ENCODE assay signal across 13 cellular contexts in genomic region chr7:16466087-16466472, GRCh38. TPM values are rescaled to one million over a fixed set of nuclear protein-coding genes. Genes with fewer than 3 reads are reported as not detected.
A peak's percentile ranks its signal among the peaks of the same experiment; 100 is the strongest.
DNase-seq lines count a peak whose midpoint lies in the region; ATAC-seq and TF ChIP-seq lines count a peak whose summit lies in the region.
"Had no signal": no experiment of that assay in that cellular context is flagged by ENCODE, and none has a peak within 500 bp of the region (broad histone marks: within the 10 kb centered on the region; RNA-seq: fewer than 3 reads in every experiment).

No MANE protein-coding gene starts in this region.

- H3K27me3 ChIP-seq in GM23248 (replicated peaks; ENCODE audit: insufficient read depth): no peaks in the 10 kb centered on the region
- H3K27me3 ChIP-seq in kidney epithelial cell (ENCODE audit: control insufficient read depth, insufficient read depth, low read length): no peaks in the 10 kb centered on the region
- no peaks in the 10 kb centered on the region for H3K27me3 ChIP-seq in sigmoid colon
- H3K27me3 ChIP-seq in Peyer's patch: no peaks in the 10 kb centered on the region
- H3K27me3 ChIP-seq in MM.1S (replicated peaks; ENCODE audit: insufficient read depth, low read length): no peaks in the 10 kb centered on the region
- H3K27me3 ChIP-seq: tibial artery had no signal

- H3K4me1 ChIP-seq in GM23248 (ENCODE audit: insufficient read depth) (0 out of 2 replicates have a peak, but pooled peaks cover 4% of the 10 kb centered on the region), sigmoid colon (peaks cover 0 to 13% (median 4%) of the 10 kb centered on the region in 4 donors), Peyer's patch (no peaks in the 10 kb centered on the region), MM.1S (ENCODE audit: low read length) (no peaks in the 10 kb centered on the region)

- no peaks in the 10 kb centered on the region for H4K20me1 ChIP-seq in GM23248 (ENCODE audit: insufficient read depth)
- no peaks in the 10 kb centered on the region for H4K20me1 ChIP-seq in MM.1S (ENCODE audit: insufficient read depth, low read length)

- DNase-seq in GM23248 (no peak), astrocyte of the spinal cord (ENCODE audit: low read depth, low spot score) (no peak), kidney epithelial cell (ENCODE audit: low read depth) (no peak), sigmoid colon (no peak), Peyer's patch (no peak), MM.1S (no peak)
- DNase-seq: activated CD4-positive, alpha-beta memory T cell treated with anti-CD3 and anti-CD28 coated beads for 36 hours; NCI-H1417; NCI-H82; T-helper 1 cell; tibial artery had no signal

- peak overlapping the region; percentile 81 for H2AFZ ChIP-seq in GM23248
- no peak overlapping the region for H2AFZ ChIP-seq in MM.1S (ENCODE audit: low read length)

- no peak for TF ChIP-seq EP300 in sigmoid colon (IDR thresholded peaks at IDR 0.05)

- H3K27ac ChIP-seq in GM23248: no peak overlapping the region
- peak overlapping the region in 3 of 4 donors; percentile 24 to 74 (median 70) for H3K27ac ChIP-seq in sigmoid colon
- peak overlapping the region in 1 of 4 donors; percentile 60 for H3K27ac ChIP-seq in Peyer's patch
- H3K27ac ChIP-seq in MM.1S (ENCODE audit: low read length): no peak overlapping the region
- H3K27ac ChIP-seq: tibial artery had no signal

- H3K4me2 ChIP-seq in GM23248 (ENCODE audit: unreplicated experiment) (peak overlapping the region; percentile 75), MM.1S (ENCODE audit: low read depth, low read length) (no peak overlapping the region)

- H3K4me3 ChIP-seq in GM23248: peak overlapping the region; percentile 66
- peak overlapping the region; percentile 27 for H3K4me3 ChIP-seq in astrocyte of the spinal cord (ENCODE audit: low read depth, low read length)
- peak overlapping the region; percentile 16 for H3K4me3 ChIP-seq in kidney epithelial cell (ENCODE audit: low read depth, low read length)
- H3K4me3 ChIP-seq in sigmoid colon: peak overlapping the region; percentile 3 to 42 (median 26)
- H3K4me3 ChIP-seq in Peyer's patch: peak overlapping the region in 2 of 4 donors; percentile 11 to 36
- no peak overlapping the region for H3K4me3 ChIP-seq in MM.1S (ENCODE audit: low read length)

- TF ChIP-seq CTCF in astrocyte of the spinal cord (IDR thresholded peaks at IDR 0.05; ENCODE audit: low read depth, low read length) (no peak), kidney epithelial cell (IDR thresholded peaks at IDR 0.05; ENCODE audit: insufficient read depth, low read length, poor library complexity, severe bottlenecking) (no peak), sigmoid colon (IDR thresholded peaks at IDR 0.05) (no peak), Peyer's patch (IDR thresholded peaks at IDR 0.05) (no peak), MM.1S (IDR thresholded peaks at IDR 0.05; ENCODE audit: low read length) (no peak)

- no peak overlapping the region for H3K9ac ChIP-seq in GM23248
- no peak overlapping the region for H3K9ac ChIP-seq in MM.1S (ENCODE audit: low read length)

- in situ Hi-C loops in GM23248 (cut with MboI): no loop called here
- in situ Hi-C loops in astrocyte of the spinal cord (cut with HindIII; ENCODE audit: low sequenced_read_pairs): no loop called here

- no peaks in the 10 kb centered on the region for H3K79me2 ChIP-seq in GM23248 (ENCODE audit: insufficient read depth)
- no peaks in the 10 kb centered on the region for H3K79me2 ChIP-seq in MM.1S (ENCODE audit: low read length)

- H3F3A ChIP-seq in GM23248 (ENCODE audit: insufficient read depth) (no peaks in the 10 kb centered on the region), MM.1S (ENCODE audit: insufficient read depth, low read length) (no peaks in the 10 kb centered on the region)

- intact Hi-C loops in sigmoid colon (cut with DNase I): no loop called here

- TF ChIP-seq POLR2A in sigmoid colon (IDR thresholded peaks at IDR 0.05) (no peak), Peyer's patch (IDR thresholded peaks at IDR 0.05) (no peak)

- H3K9me2 ChIP-seq in GM23248 (ENCODE audit: insufficient read depth) (no peaks in the 10 kb centered on the region), MM.1S (replicated peaks; ENCODE audit: insufficient read depth, low read length) (no peaks in the 10 kb centered on the region)

- H3K9me3 ChIP-seq in GM23248 (ENCODE audit: low read depth) (no peaks in the 10 kb centered on the region), sigmoid colon (no peaks in the 10 kb centered on the region), Peyer's patch (no peaks in the 10 kb centered on the region), MM.1S (replicated peaks; ENCODE audit: insufficient read depth, low read length) (no peaks in the 10 kb centered on the region; the same call in 1 of the 2 replicates)
- H3K9me3 ChIP-seq: tibial artery had no signal

- H3K36me3 ChIP-seq in GM23248 (ENCODE audit: low read depth): no peaks in the 10 kb centered on the region
- H3K36me3 ChIP-seq in kidney epithelial cell (ENCODE audit: control insufficient read depth, insufficient read depth, low read length): no peaks in the 10 kb centered on the region
- H3K36me3 ChIP-seq in sigmoid colon: no peaks in the 10 kb centered on the region
- H3K36me3 ChIP-seq in Peyer's patch: no peaks in the 10 kb centered on the region
- no peaks in the 10 kb centered on the region for H3K36me3 ChIP-seq in MM.1S (replicated peaks; ENCODE audit: insufficient read depth, low read length)
- H3K36me3 ChIP-seq: tibial artery had no signal

- no peak for ATAC-seq in HG02588 (IDR thresholded peaks at IDR 0.05; ENCODE audit: unreplicated experiment)
- no peak for ATAC-seq in HG03571 (IDR thresholded peaks at IDR 0.05; ENCODE audit: unreplicated experiment)

RNA-seq across cellular contexts. Expression of gene SOSTDC1, which starts 0.5 kb away (rescaled TPM):
- total RNA-seq in GM23248 (2014; rRNA removed; shearing (Covaris generic)): not detected in 2 replicates
- polyA plus RNA-seq in GM23248 (2016; fragmentation: Nextera tagmentation; extraction: Ambion mirVana) (not detected in 2 replicates), sigmoid colon (1 to 10 TPM; 1.8 to 3.0 (median 2.5) TPM)
- total RNA-seq in kidney epithelial cell (0.08 TPM in 1 of 2 replicates, not detected in the other), sigmoid colon (1 to 10 TPM in 3 of 4 donors, under 1 TPM in 1; 0.36 to 8.7 (median 4.0) TPM), Peyer's patch (1 to 10 TPM in 3 of 4 donors, under 1 TPM in 1; 0.54 to 5.8 (median 2.5) TPM)
- total RNA-seq: activated CD4-positive, alpha-beta memory T cell treated with anti-CD3 and anti-CD28 coated beads for 36 hours had no signal

RNA-seq across cellular contexts. Expression of gene CRPPA, which starts 44.7 kb away (rescaled TPM):
- 1.8 and 3.8 TPM in 2 replicates for total RNA-seq in GM23248 (2014; rRNA removed; shearing (Covaris generic))
- 1.8 TPM in 2 replicates for polyA plus RNA-seq in GM23248 (2016; fragmentation: Nextera tagmentation; extraction: Ambion mirVana)
- total RNA-seq in kidney epithelial cell: 1.4 and 1.8 TPM in 2 replicates
- total RNA-seq in sigmoid colon: 1 to 10 TPM; 3.9 to 6.0 (median 4.5) TPM
- 1 to 10 TPM in 1 of 3 donors, under 1 TPM in 2; 0.23 to 1.2 (median 0.48) TPM for polyA plus RNA-seq in sigmoid colon
- total RNA-seq in Peyer's patch: 1 to 10 TPM in 3 of 4 donors, under 1 TPM in 1; 0.67 to 4.1 (median 1.9) TPM

Comparison
In these comparisons a context has a peak if more than half of its experiments do, and no peak if none do; other contexts are left out.
1. H3K27ac ChIP-seq: peak in sigmoid colon (3 of 4); none in GM23248 (single experiment) and MM.1S (single experiment).